1 cellular context compared by ENCODE assay signal in the genomic region with DNA sequence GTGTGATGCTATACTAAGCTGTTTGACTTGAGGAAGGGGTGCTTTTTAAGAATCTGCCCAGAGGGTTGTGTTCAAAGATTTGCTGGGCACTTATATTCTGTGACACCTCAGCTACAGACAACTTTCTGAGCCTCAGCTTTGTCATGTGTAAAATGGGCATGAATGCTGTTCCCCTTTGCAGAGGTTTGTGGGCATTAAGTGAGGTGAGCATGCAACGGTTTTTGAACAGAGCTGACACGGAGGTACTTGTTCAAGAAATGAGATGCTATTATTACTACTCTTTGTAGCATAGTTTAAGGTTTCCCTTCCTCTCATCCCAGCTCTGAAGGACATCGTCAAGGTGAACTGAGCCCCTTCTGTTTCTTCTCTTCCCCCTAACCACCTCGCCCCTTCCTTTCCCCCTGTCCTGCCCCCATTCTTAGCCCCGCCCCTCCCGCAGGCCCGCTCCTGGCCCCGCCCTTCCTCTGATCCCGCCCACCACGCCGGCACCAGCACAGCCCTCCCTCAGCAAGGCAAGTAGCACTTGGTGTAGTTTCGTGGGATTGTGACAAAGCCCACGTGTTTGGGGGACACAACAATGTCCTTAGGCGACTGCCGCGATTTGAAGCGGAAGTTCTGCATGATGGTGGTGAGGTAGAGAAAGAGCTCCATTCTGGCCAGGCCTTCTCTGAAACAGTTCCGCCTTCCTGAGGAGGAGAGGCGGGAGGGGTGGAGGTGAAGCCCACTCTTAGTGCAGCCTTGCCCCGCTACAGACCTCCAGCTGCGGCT.
TF ChIP-seq lines count a peak whose summit lies in the region.

No MANE protein-coding gene starts in this region.

TF ChIP-seq in GM12878, 131 proteins besides CTCF, POLR2A, EP300 and RAD21:
- no peak for TF ChIP-seq NRF1 (conservative IDR thresholded peaks at IDR 0.05; ENCODE audit: low read depth, low read length)
- TF ChIP-seq SMC3 (IDR thresholded peaks at IDR 0.05; ENCODE audit: borderline replicate concordance, low read length): no peak
- TF ChIP-seq FOXK2 (IDR thresholded peaks at IDR 0.05): no peak
- no peak for TF ChIP-seq IKZF2 (IDR thresholded peaks at IDR 0.05)
- TF ChIP-seq, protein P1, sequence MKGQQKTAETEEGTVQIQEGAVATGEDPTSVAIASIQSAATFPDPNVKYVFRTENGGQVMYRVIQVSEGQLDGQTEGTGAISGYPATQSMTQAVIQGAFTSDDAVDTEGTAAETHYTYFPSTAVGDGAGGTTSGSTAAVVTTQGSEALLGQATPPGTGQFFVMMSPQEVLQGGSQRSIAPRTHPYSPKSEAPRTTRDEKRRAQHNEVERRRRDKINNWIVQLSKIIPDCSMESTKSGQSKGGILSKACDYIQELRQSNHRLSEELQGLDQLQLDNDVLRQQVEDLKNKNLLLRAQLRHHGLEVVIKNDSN (IDR thresholded peaks at IDR 0.05; ENCODE audit: borderline replicate concordance, extremely low read length, insufficient read depth, low read depth, low read length): no peak
- TF ChIP-seq, protein P2, sequence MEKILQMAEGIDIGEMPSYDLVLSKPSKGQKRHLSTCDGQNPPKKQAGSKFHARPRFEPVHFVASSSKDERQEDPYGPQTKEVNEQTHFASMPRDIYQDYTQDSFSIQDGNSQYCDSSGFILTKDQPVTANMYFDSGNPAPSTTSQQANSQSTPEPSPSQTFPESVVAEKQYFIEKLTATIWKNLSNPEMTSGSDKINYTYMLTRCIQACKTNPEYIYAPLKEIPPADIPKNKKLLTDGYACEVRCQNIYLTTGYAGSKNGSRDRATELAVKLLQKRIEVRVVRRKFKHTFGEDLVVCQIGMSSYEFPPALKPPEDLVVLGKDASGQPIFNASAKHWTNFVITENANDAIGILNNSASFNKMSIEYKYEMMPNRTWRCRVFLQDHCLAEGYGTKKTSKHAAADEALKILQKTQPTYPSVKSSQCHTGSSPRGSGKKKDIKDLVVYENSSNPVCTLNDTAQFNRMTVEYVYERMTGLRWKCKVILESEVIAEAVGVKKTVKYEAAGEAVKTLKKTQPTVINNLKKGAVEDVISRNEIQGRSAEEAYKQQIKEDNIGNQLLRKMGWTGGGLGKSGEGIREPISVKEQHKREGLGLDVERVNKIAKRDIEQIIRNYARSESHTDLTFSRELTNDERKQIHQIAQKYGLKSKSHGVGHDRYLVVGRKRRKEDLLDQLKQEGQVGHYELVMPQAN (conservative IDR thresholded peaks at IDR 0.05): no peak
- TF ChIP-seq SREBF1 (IDR thresholded peaks at IDR 0.05; ENCODE audit: low read length): no peak
- TF ChIP-seq, protein P3, sequence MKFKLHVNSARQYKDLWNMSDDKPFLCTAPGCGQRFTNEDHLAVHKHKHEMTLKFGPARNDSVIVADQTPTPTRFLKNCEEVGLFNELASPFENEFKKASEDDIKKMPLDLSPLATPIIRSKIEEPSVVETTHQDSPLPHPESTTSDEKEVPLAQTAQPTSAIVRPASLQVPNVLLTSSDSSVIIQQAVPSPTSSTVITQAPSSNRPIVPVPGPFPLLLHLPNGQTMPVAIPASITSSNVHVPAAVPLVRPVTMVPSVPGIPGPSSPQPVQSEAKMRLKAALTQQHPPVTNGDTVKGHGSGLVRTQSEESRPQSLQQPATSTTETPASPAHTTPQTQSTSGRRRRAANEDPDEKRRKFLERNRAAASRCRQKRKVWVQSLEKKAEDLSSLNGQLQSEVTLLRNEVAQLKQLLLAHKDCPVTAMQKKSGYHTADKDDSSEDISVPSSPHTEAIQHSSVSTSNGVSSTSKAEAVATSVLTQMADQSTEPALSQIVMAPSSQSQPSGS (IDR thresholded peaks at IDR 0.05; ENCODE audit: low read length): no peak
- TF ChIP-seq, protein P4, sequence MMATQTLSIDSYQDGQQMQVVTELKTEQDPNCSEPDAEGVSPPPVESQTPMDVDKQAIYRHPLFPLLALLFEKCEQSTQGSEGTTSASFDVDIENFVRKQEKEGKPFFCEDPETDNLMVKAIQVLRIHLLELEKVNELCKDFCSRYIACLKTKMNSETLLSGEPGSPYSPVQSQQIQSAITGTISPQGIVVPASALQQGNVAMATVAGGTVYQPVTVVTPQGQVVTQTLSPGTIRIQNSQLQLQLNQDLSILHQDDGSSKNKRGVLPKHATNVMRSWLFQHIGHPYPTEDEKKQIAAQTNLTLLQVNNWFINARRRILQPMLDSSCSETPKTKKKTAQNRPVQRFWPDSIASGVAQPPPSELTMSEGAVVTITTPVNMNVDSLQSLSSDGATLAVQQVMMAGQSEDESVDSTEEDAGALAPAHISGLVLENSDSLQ (IDR thresholded peaks at IDR 0.05): no peak
- TF ChIP-seq ATF7 (IDR thresholded peaks at IDR 0.05; ENCODE audit: low read depth): no peak
- TF ChIP-seq, protein P5, sequence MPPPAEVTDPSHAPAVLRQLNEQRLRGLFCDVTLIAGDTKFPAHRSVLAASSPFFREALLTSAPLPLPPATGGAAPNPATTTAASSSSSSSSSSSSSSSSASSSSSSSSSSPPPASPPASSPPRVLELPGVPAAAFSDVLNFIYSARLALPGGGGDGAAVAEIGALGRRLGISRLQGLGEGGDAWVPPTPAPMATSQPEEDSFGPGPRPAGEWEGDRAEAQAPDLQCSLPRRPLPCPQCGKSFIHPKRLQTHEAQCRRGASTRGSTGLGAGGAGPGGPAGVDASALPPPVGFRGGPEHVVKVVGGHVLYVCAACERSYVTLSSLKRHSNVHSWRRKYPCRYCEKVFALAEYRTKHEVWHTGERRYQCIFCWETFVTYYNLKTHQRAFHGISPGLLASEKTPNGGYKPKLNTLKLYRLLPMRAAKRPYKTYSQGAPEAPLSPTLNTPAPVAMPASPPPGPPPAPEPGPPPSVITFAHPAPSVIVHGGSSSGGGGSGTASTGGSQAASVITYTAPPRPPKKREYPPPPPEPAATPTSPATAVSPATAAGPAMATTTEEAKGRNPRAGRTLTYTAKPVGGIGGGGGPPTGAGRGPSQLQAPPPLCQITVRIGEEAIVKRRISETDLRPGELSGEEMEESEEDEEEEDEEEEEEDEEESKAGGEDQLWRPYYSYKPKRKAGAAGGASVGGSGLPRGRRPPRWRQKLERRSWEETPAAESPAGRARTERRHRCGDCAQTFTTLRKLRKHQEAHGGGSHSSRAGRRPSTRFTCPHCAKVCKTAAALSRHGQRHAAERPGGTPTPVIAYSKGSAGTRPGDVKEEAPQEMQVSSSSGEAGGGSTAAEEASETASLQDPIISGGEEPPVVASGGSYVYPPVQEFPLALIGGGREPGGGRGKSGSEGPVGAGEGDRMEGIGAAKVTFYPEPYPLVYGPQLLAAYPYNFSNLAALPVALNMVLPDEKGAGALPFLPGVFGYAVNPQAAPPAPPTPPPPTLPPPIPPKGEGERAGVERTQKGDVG (CRISPR knock-in tag; IDR thresholded peaks at IDR 0.05): no peak
- no peak for TF ChIP-seq IRF4 (IDR thresholded peaks at IDR 0.05; ENCODE audit: low read depth, low read length)
- no peak for TF ChIP-seq FOS (IDR thresholded peaks at IDR 0.05; ENCODE audit: borderline replicate concordance, extremely low read depth, insufficient read length)
- no peak for TF ChIP-seq CREM (IDR thresholded peaks at IDR 0.05; ENCODE audit: low read depth)
